Comparison of ENCODE assay signal across 1 cellular context in genomic region chr18:13112982-13113381, GRCh38.
TF ChIP-seq lines count a peak whose summit lies in the region.

No MANE protein-coding gene starts in this region.

TF ChIP-seq in HepG2, 621 proteins besides CTCF, POLR2A, EP300 and RAD21 (continued from another document and continues in another):
- TF ChIP-seq SRF (IDR thresholded peaks at IDR 0.05; ENCODE audit: low read depth, low read length) (no peak), AKNA (CRISPR knock-in tag; IDR thresholded peaks at IDR 0.05; ENCODE audit: borderline replicate concordance) (no peak), HNF1A (IDR thresholded peaks at IDR 0.05; ENCODE audit: low read depth) (no peak), HNF1A (CRISPR knock-in tag; IDR thresholded peaks at IDR 0.05; ENCODE audit: borderline replicate concordance) (no peak), FOSL1 (CRISPR knock-in tag; IDR thresholded peaks at IDR 0.05; ENCODE audit: borderline replicate concordance) (no peak), SATB2 (CRISPR knock-in tag; IDR thresholded peaks at IDR 0.05) (no peak), PRDM15 (CRISPR knock-in tag; IDR thresholded peaks at IDR 0.05) (no peak), HBP1 (CRISPR knock-in tag; IDR thresholded peaks at IDR 0.05; ENCODE audit: low read depth) (no peak), ZSCAN20 (CRISPR knock-in tag; IDR thresholded peaks at IDR 0.05; ENCODE audit: borderline replicate concordance) (no peak), RNF2 (conservative IDR thresholded peaks at IDR 0.05; ENCODE audit: low read depth) (no peak), HNF1B (CRISPR knock-in tag; IDR thresholded peaks at IDR 0.05) (no peak), MBNL3 (CRISPR knock-in tag; conservative IDR thresholded peaks at IDR 0.05) (no peak), ZNF251 (CRISPR knock-in tag; IDR thresholded peaks at IDR 0.05) (no peak), REPIN1 (CRISPR knock-in tag; IDR thresholded peaks at IDR 0.05; ENCODE audit: borderline replicate concordance, low read depth) (no peak), SRY (CRISPR knock-in tag; IDR thresholded peaks at IDR 0.05) (no peak), GMEB2 (CRISPR knock-in tag; IDR thresholded peaks at IDR 0.05; ENCODE audit: low read depth) (no peak), JUNB (CRISPR knock-in tag; IDR thresholded peaks at IDR 0.05; ENCODE audit: borderline replicate concordance) (no peak), ZNF768 (CRISPR knock-in tag; IDR thresholded peaks at IDR 0.05) (no peak), PATZ1 (CRISPR knock-in tag; IDR thresholded peaks at IDR 0.05) (peak; percentile 43; the same call in 1 of the 2 replicates), NFYC (CRISPR knock-in tag; IDR thresholded peaks at IDR 0.05) (no peak), SMYD3 (CRISPR knock-in tag; IDR thresholded peaks at IDR 0.05) (no peak), ZNF207 (IDR thresholded peaks at IDR 0.05; ENCODE audit: borderline replicate concordance) (no peak), KMT2A (CRISPR knock-in tag; IDR thresholded peaks at IDR 0.05) (peak; percentile 40; the same call in 1 of the 2 replicates), BRCA1 (CRISPR knock-in tag; IDR thresholded peaks at IDR 0.05) (no peak), ATF2 (CRISPR knock-in tag; IDR thresholded peaks at IDR 0.05) (no peak), ZUFSP (CRISPR knock-in tag; IDR thresholded peaks at IDR 0.05; ENCODE audit: borderline replicate concordance) (no peak), JUND (CRISPR knock-in tag; IDR thresholded peaks at IDR 0.05) (no peak), SALL2 (CRISPR knock-in tag; IDR thresholded peaks at IDR 0.05) (no peak), ZNF33B (CRISPR knock-in tag; IDR thresholded peaks at IDR 0.05) (no peak), FOXO4 (CRISPR knock-in tag; conservative IDR thresholded peaks at IDR 0.05) (no peak), PHB2 (IDR thresholded peaks at IDR 0.05; ENCODE audit: partially characterized antibody) (no peak)
